ENCODE assay signal across 19 cellular contexts in genomic region chr10:22932626-22933370, GRCh38. TPM values are rescaled to one million over a fixed set of nuclear protein-coding genes. Genes with fewer than 3 reads are reported as not detected.
DNase-seq lines count a peak whose midpoint lies in the region; ATAC-seq, FAIRE-seq and TF ChIP-seq lines count a peak whose summit lies in the region.
"Had no signal": no experiment of that assay in that cellular context is flagged by ENCODE, and none has a peak within 500 bp of the region (broad histone marks: within the 10 kb centered on the region; RNA-seq: fewer than 3 reads in every experiment).

No MANE protein-coding gene starts in this region.

- H3K9me3 Mint-ChIP-seq in natural killer cell: no peaks in the 10 kb centered on the region
- H3K9me3 Mint-ChIP-seq: activated T-helper 17 cell treated with anti-CD3 and anti-CD28 coated beads, Interleukin-2, amount 50 U/mL, for 72 hours; GM23338; stimulated activated memory B cell treated with anti-CD40 and anti-IgM and Interleukin-4, amounts not matched to agents 10 μg/mL and 1 μg/mL and 100 μg/mL, for 72 hours had no signal

- TF ChIP-seq CTCF in thoracic aorta (IDR thresholded peaks at IDR 0.05): no peak
- TF ChIP-seq CTCF in natural killer cell (IDR thresholded peaks at IDR 0.05): no peak

- H3K4me1 Mint-ChIP-seq in natural killer cell: no peaks in the 10 kb centered on the region
- H3K4me1 Mint-ChIP-seq: activated T-helper 17 cell treated with anti-CD3 and anti-CD28 coated beads, Interleukin-2, amount 50 U/mL, for 72 hours; GM23338 had no signal

- no peaks in the 10 kb centered on the region for H3K27me3 Mint-ChIP-seq in natural killer cell (ENCODE audit: low read depth in 2 of 2)

- peak overlapping the region; percentile 54 for H3K9ac ChIP-seq in adipocyte (ENCODE audit: low read length)

- intact Hi-C loops in natural killer cell (cut with micrococcal nuclease): no loop called here

- H3K27me3 ChIP-seq in adipocyte (replicated peaks; ENCODE audit: control insufficient read depth, insufficient read depth, low read length): peaks cover 5% of the 10 kb centered on the region
- H3K27me3 ChIP-seq in thoracic aorta (replicated peaks; ENCODE audit: insufficient read depth): no peaks in the 10 kb centered on the region
- H3K27me3 ChIP-seq: Peyer's patch, thyroid gland had no signal

- FAIRE-seq in GM19239 (lab: Jason Lieb, UNC): peak; percentile 80
- FAIRE-seq: bronchial epithelial cell had no signal

- H3K9me3 ChIP-seq in adipocyte (ENCODE audit: control insufficient read depth, low read length) (peaks cover 7% of the 10 kb centered on the region), thoracic aorta (no peaks in the 10 kb centered on the region)
- H3K9me3 ChIP-seq: Caco-2, Peyer's patch, thyroid gland had no signal

- H3K36me3 ChIP-seq in adipocyte (ENCODE audit: control insufficient read depth, insufficient read depth, low read length, severe bottlenecking) (no peaks in the 10 kb centered on the region), thoracic aorta (no peaks in the 10 kb centered on the region)
- H3K36me3 ChIP-seq: Peyer's patch, thyroid gland had no signal

- no peak for DNase-seq in GM19239 (ENCODE audit: insufficient read length, low spot score)
- DNase-seq in adipocyte (ENCODE audit: low read depth): no peak
- peak; percentile 12 for DNase-seq in medulla oblongata (ENCODE audit: extremely low spot score)
- DNase-seq in thoracic aorta (ENCODE audit: low spot score): no peak
- DNase-seq in natural killer cell: no peak
- no peak for DNase-seq in NK-92 (lab: John Stamatoyannopoulos, UW; ENCODE audit: unreplicated experiment)
- DNase-seq: Caco-2, dorsolateral prefrontal cortex, left colon, NCI-H2227 treated with DMSO at 0.1 percent for 48 hours, Peyer's patch, thyroid gland had no signal

- peaks cover 22% of the 10 kb centered on the region for H3K4me1 ChIP-seq in adipocyte (ENCODE audit: control insufficient read depth, insufficient read depth, low read length)
- H3K4me1 ChIP-seq in thoracic aorta (ENCODE audit: control insufficient read depth in 1 of 2, low read depth in 2 of 2): peaks cover 12 to 27% of the 10 kb centered on the region in 2 donors

- no peaks in the 10 kb centered on the region for H3K36me3 Mint-ChIP-seq in natural killer cell
- H3K36me3 Mint-ChIP-seq: stimulated activated memory B cell treated with anti-CD40 and anti-IgM and Interleukin-4, amounts not matched to agents 10 μg/mL and 1 μg/mL and 100 μg/mL, for 72 hours had no signal

- ATAC-seq in thoracic aorta (ENCODE audit: insufficient number of reproducible peaks, low FRiP score, low read depth) (peak; percentile 38), HG03135 (IDR thresholded peaks at IDR 0.05; ENCODE audit: unreplicated experiment) (no peak), natural killer cell (no peak)
- ATAC-seq: activated T-helper 17 cell treated with anti-CD3 and anti-CD28 coated beads, Interleukin-2, amount 50 U/mL, for 72 hours; GM23338; left colon; stimulated activated memory B cell treated with anti-CD40 and anti-IgM and Interleukin-4, amounts not matched to agents 10 μg/mL and 1 μg/mL and 100 μg/mL, for 72 hours had no signal

- H3K4me3 ChIP-seq in adipocyte (ENCODE audit: low read length) (peak overlapping the region; percentile 68), thoracic aorta (peak overlapping the region; percentile 12)
- H3K4me3 ChIP-seq: dorsolateral prefrontal cortex, GM23338, Peyer's patch, thyroid gland had no signal

- H3K4me3 Mint-ChIP-seq in natural killer cell: no peak overlapping the region
- H3K4me3 Mint-ChIP-seq: activated T-helper 17 cell treated with anti-CD3 and anti-CD28 coated beads, Interleukin-2, amount 50 U/mL, for 72 hours; GM23338; stimulated activated memory B cell treated with anti-CD40 and anti-IgM and Interleukin-4, amounts not matched to agents 10 μg/mL and 1 μg/mL and 100 μg/mL, for 72 hours had no signal

- H3K27ac Mint-ChIP-seq in natural killer cell: no peak overlapping the region
- H3K27ac Mint-ChIP-seq: activated T-helper 17 cell treated with anti-CD3 and anti-CD28 coated beads, Interleukin-2, amount 50 U/mL, for 72 hours; GM23338; stimulated activated memory B cell treated with anti-CD40 and anti-IgM and Interleukin-4, amounts not matched to agents 10 μg/mL and 1 μg/mL and 100 μg/mL, for 72 hours had no signal

- H3K27ac ChIP-seq in thoracic aorta: peak overlapping the region in 1 of 2 donors; percentile 38
- H3K27ac ChIP-seq: epithelial cell of prostate, Peyer's patch, thyroid gland had no signal

RNA-seq across cellular contexts. Expression of gene ARMC3, which starts 4.9 kb away (rescaled TPM):
- total RNA-seq in thoracic aorta (not detected), natural killer cell (under 1 TPM in 2 of 3 donors, not detected in 1; 0.65 to 0.68 TPM)
- total RNA-seq: activated T-helper 17 cell treated with anti-CD3 and anti-CD28 coated beads, Interleukin-2, amount 50 U/mL, for 72 hours; glomerular endothelial cell; left colon; Peyer's patch had no signal
